In the genomic region with DNA sequence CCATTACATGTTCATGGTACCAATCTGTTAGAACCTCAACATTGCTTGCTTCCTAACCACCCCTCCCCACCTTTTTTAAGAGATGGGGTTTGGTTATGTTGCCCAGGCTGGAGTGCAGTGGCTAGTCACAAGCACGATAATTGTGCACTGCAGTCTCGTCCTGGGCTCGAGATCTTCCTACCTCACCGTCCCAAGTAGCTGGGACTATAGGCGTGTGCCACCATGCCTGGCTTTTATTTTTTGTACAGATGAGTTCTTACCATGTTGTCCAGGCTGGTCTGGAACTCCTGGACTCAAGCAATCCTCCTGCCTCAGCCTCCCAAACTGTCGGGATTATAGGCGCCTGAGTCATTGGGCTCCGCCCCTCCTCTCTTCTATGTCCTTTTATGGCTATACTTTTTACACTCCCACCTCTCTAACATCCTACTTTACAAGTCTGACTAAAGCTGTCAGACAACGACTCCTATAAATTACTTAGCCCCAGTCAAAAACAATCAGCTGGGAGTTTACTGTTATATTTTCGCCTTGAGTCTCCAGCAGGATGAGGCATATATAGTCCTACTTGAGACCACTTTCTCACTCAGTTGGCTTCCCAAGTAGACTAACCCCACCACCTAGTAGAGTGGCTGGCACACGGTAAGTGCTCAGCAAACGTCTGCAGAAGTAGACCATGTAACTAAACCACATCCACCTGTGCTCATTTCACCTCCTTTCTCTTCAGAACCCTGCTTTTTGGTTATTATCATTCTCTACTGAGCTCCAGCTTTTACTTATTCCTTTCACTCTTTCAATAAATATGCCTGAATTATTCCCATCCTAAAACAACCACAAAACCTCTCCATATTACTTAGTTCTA, we compare ENCODE assay signal across 11 cellular contexts. TPM values are rescaled to one million over a fixed set of nuclear protein-coding genes. Genes with fewer than 3 reads are reported as not detected.
DNase-seq lines count a peak whose midpoint lies in the region; ATAC-seq, FAIRE-seq and TF ChIP-seq lines count a peak whose summit lies in the region.
"Had no signal": no experiment of that assay in that cellular context is flagged by ENCODE, and none has a peak within 500 bp of the region (broad histone marks: within the 10 kb centered on the region; RNA-seq: fewer than 3 reads in every experiment).

No MANE protein-coding gene starts in this region.

- 94% methylated on average over 12 of the region's 12 CpGs; no CpG with 5 or more reads in 1 of the 2 experiments for WGBS in H1 (ENCODE audit: extremely low coverage in 1 of 2, insufficient coverage in 1 of 2, insufficient read length in 1 of 2, insufficient replicate concordance in 2 of 2, low coverage in 1 of 2, low lambda C conversion rate in 2 of 2, missing lambda C conversion rate in 1 of 2), 2 experiments

- H3K56ac ChIP-seq in H1 (replicated peaks; ENCODE audit: insufficient read length, low read depth, low read length) = no peak overlapping the region

- no peak overlapping the region for H2BK120ac ChIP-seq in H1 (replicated peaks; ENCODE audit: low read depth, low read length)

- no peak for TF ChIP-seq EP300 in H1 (IDR thresholded peaks at IDR 0.05; ENCODE audit: borderline replicate concordance in 1 of 2, low read depth in 2 of 2, low read length in 2 of 2)

- H2AFZ ChIP-seq in H1 (ENCODE audit: low read length) = no peak overlapping the region

- H3K23me2 ChIP-seq in H1 (ENCODE audit: low read depth, low read length) = no peaks in the 10 kb centered on the region

- H2BK12ac ChIP-seq in H1 (ENCODE audit: low read depth, low read length) = no peak overlapping the region

- no peak for TF ChIP-seq RAD21 in H1 (IDR thresholded peaks at IDR 0.05 in 1 of 2, conservative IDR thresholded peaks at IDR 0.05 in 1 of 2; ENCODE audit: low read depth in 2 of 2, low read length in 2 of 2)

- H2AK5ac ChIP-seq in H1 (ENCODE audit: low read depth, low read length) = no peak overlapping the region

- ATAC-seq in stimulated activated naive CD8-positive, alpha-beta T cell treated with anti-CD3 and anti-CD28 coated beads, Interleukin-15, Interleukin-2, amounts not matched to agents 100 U/mL and 50 U/mL, for 24 hours = no peak

- H3K4me1 Mint-ChIP-seq in activated CD4-positive, alpha-beta T cell treated with anti-CD3 and anti-CD28 coated beads, Interleukin-2, amount 10 ng/mL, durations not matched to agents 24 days and 14 days = peaks cover 65% of the 10 kb centered on the region

- H3K9ac ChIP-seq in H1 (replicated peaks in 1 of 4; ENCODE audit: extremely low read depth in 1 of 4, low read depth in 3 of 4, low read length in 3 of 4) = no peak overlapping the region

- H3K27me3 ChIP-seq in H1 (replicated peaks in 1 of 4; ENCODE audit: control insufficient read depth in 3 of 4, extremely low read depth in 1 of 4, insufficient read depth in 3 of 4, low read length in 3 of 4) = no peaks in the 10 kb centered on the region

- intact Hi-C loops in activated CD4-positive, alpha-beta T cell treated with anti-CD3 and anti-CD28 coated beads, Interleukin-2, amount 10 ng/mL, durations not matched to agents 24 days and 14 days (cut with micrococcal nuclease) = no loop called here

- peak overlapping the region; percentile 87 for H3K27ac Mint-ChIP-seq in activated CD4-positive, alpha-beta T cell treated with anti-CD3 and anti-CD28 coated beads, Interleukin-2, amount 10 ng/mL, durations not matched to agents 24 days and 14 days

- POLR2A ChIA-PET in RWPE1 (lab: Yijun Ruan, JAX; ENCODE audit: low non-redundant PET) = no interaction called here
- POLR2A ChIA-PET in H1 (lab: Charles Lee; ENCODE audit: partially characterized antibody) = interaction anchor here (1.0 to 43.5 kb wide), 11 partner anchors 10 to 387 kb away, joined by 3 to 1380 read pairs (median 4); partner anchors contain the start of genes ADAMTSL4, CTSK, ENSA and MCL1

- no peak for TF ChIP-seq CTCF in RWPE1 (conservative IDR thresholded peaks at IDR 0.05; ENCODE audit: low read depth)
- TF ChIP-seq CTCF in H1 (IDR thresholded peaks at IDR 0.05; ENCODE audit: control extremely low read depth in 1 of 3, insufficient read depth in 1 of 3, low read depth in 1 of 3, low read length in 3 of 3) = no peak

- H2BK20ac ChIP-seq in H1 (ENCODE audit: low read length) = no peak overlapping the region

- H3K4me2 ChIP-seq in H1 (ENCODE audit: insufficient read depth in 1 of 2, low read depth in 2 of 2, low read length in 2 of 2) = no peak overlapping the region; a peak in 1 of 4 replicates

- H4K8ac ChIP-seq in H1 (ENCODE audit: extremely low read depth, insufficient read depth, low read length) = no peak overlapping the region

- peak; percentile 66 for DNase-seq in activated CD4-positive, alpha-beta T cell treated with anti-CD3 and anti-CD28 coated beads, Interleukin-2, amount 10 ng/mL, durations not matched to agents 24 days and 14 days
- no peak for DNase-seq in activated CD4-positive, alpha-beta T cell treated with anti-CD3 and anti-CD28 coated beads for 1 hour
- DNase-seq in RWPE1 (ENCODE audit: low spot score) (no peak), H1 (ENCODE audit: low read depth in 1 of 2, low spot score in 2 of 2) (no peak), amniotic stem cell (lab: John Stamatoyannopoulos, UW) (no peak), SHP77 (lab: John Stamatoyannopoulos, UW) (no peak), cerebellar cortex (ENCODE audit: low spot score) (no peak)
- DNase-seq in stimulated activated naive CD8-positive, alpha-beta T cell treated with anti-CD3 and anti-CD28 coated beads, Interleukin-15, Interleukin-2, amounts not matched to agents 100 U/mL and 50 U/mL, for 24 hours = peak; percentile 42
- DNase-seq: activated effector memory CD4-positive, alpha-beta T cell treated with Interleukin-2 at 50 U/mL for 16 hours had no signal

- CTCF ChIA-PET in RWPE1 (lab: Yijun Ruan, JAX) (no interaction called here), H1 (lab: Charles Lee; ENCODE audit: partially characterized antibody) (interaction anchor here (0.6 to 17.6 kb wide), 2 partner anchors 11 to 53 kb away, joined by 3 to 210 read pairs; no protein-coding TSS in a partner anchor)

- H4K91ac ChIP-seq in H1 (replicated peaks; ENCODE audit: insufficient read length, low read length) = no peak overlapping the region

- peak overlapping the region; percentile 41 for H3K4me3 Mint-ChIP-seq in activated CD4-positive, alpha-beta T cell treated with anti-CD3 and anti-CD28 coated beads, Interleukin-2, amount 10 ng/mL, durations not matched to agents 24 days and 14 days

- H3K4me3 ChIP-seq in H1 (ENCODE audit: extremely low read depth in 1 of 4, insufficient read depth in 2 of 4, low read depth in 3 of 4, low read length in 4 of 4) = no peak overlapping the region
- H3K4me3 ChIP-seq: lung, thoracic aorta had no signal

- H3K27me3 Mint-ChIP-seq in activated CD4-positive, alpha-beta T cell treated with anti-CD3 and anti-CD28 coated beads, Interleukin-2, amount 10 ng/mL, durations not matched to agents 24 days and 14 days = no peaks in the 10 kb centered on the region

- peaks cover 0 to 2% (median 0%) of the 10 kb centered on the region in 4 experiments; a peak in 1 of 7 replicates for H3K4me1 ChIP-seq in H1 (replicated peaks in 1 of 4; ENCODE audit: control insufficient read depth in 3 of 4, insufficient read depth in 4 of 4, low read length in 3 of 4)

- H3K18ac ChIP-seq in H1 (ENCODE audit: extremely low read depth, low read length) = no peak overlapping the region

- no peaks in the 10 kb centered on the region for H3K79me2 ChIP-seq in H1 (ENCODE audit: control insufficient read depth in 1 of 2, insufficient read depth in 2 of 2, low read length in 2 of 2)

- no peak for FAIRE-seq in H1 (lab: Jason Lieb, UNC)

- TF ChIP-seq POLR2A in H1 (IDR thresholded peaks at IDR 0.05; ENCODE audit: control extremely low read depth in 1 of 2, low read depth in 2 of 2, low read length in 2 of 2) = no peak; a peak in 1 of 3 replicates

- H2BK15ac ChIP-seq in H1 (ENCODE audit: low read length) = no peak overlapping the region

- no peak overlapping the region for H3K23ac ChIP-seq in H1 (ENCODE audit: insufficient read length)

- H4K20me1 ChIP-seq in H1 (replicated peaks in 1 of 2; ENCODE audit: control insufficient read depth in 1 of 2, insufficient read depth in 2 of 2, low read length in 2 of 2) = no peaks in the 10 kb centered on the region

- H4K5ac ChIP-seq in H1 (ENCODE audit: insufficient read length, low read depth, low read length) = no peak overlapping the region

- no peaks in the 10 kb centered on the region for H3K9me3 ChIP-seq in H1 (ENCODE audit: insufficient read depth in 2 of 2, low read depth in 1 of 2, low read length in 1 of 2)
- H3K9me3 ChIP-seq: thoracic aorta had no signal

- no peak overlapping the region for H2BK5ac ChIP-seq in H1 (ENCODE audit: low read depth, low read length)

- H3K14ac ChIP-seq in H1 (ENCODE audit: insufficient read length) = no peak overlapping the region

- H3K9me3 Mint-ChIP-seq in activated CD4-positive, alpha-beta T cell treated with anti-CD3 and anti-CD28 coated beads, Interleukin-2, amount 10 ng/mL, durations not matched to agents 24 days and 14 days = no peaks in the 10 kb centered on the region

- H3K79me1 ChIP-seq in H1 (ENCODE audit: low read depth, low read length) = no peaks in the 10 kb centered on the region; the same call in 1 of the 2 replicates

- peaks cover 60% of the 10 kb centered on the region for H3K36me3 Mint-ChIP-seq in activated CD4-positive, alpha-beta T cell treated with anti-CD3 and anti-CD28 coated beads, Interleukin-2, amount 10 ng/mL, durations not matched to agents 24 days and 14 days (ENCODE audit: low read depth)

- no peak overlapping the region for H3K4ac ChIP-seq in H1 (replicated peaks; ENCODE audit: insufficient read length, low read depth, low read length)

- H3K27ac ChIP-seq in RWPE1 (peak overlapping the region; percentile 97), H1 (ENCODE audit: low read depth, low read length) (no peak overlapping the region)

- peaks cover 18 to 55% (median 31%) of the 10 kb centered on the region in 4 experiments for H3K36me3 ChIP-seq in H1 (ENCODE audit: control insufficient read depth in 2 of 4, insufficient read depth in 4 of 4, low read length in 3 of 4)

RNA-seq across cellular contexts. Expression of gene ENSA, which starts 13.8 kb away (rescaled TPM):
- 244 and 248 TPM in 2 replicates for total RNA-seq in activated CD4-positive, alpha-beta T cell treated with anti-CD3 and anti-CD28 coated beads, Interleukin-2, amount 10 ng/mL, durations not matched to agents 24 days and 14 days
- 229 and 236 TPM in 2 replicates for total RNA-seq in H1 (2021; fragmentation: NEBNext Ultra II Directional; extraction: Animal tissue kit (Norgen Biotek cat#: 25700))
- 48.2 and 49.9 TPM in 2 replicates for polyA plus RNA-seq in H1 (2011; rRNA removed)
- 110 TPM for polyA plus RNA-seq in H1 (2011; cell fraction: cytosol; rRNA removed)
- 51.3 TPM for polyA plus RNA-seq in H1 (2011; cell fraction: nucleus; rRNA removed)
- polyA plus RNA-seq in H1 (2012, experiment 1 of 2) = 161 to 212 TPM (median 163 TPM) in 4 replicates
- polyA plus RNA-seq in H1 (2012, experiment 2 of 2) = 130 TPM
- 144 TPM for polyA plus RNA-seq in H1 (2013, experiment 1 of 2)
- polyA plus RNA-seq in H1 (2013, experiment 2 of 2) = 151 TPM
- polyA minus RNA-seq in H1 (2011; rRNA and poly(A)+ RNA removed) = 34.4 and 48.0 TPM in 2 replicates
- 42.9 TPM for polyA minus RNA-seq in H1 (2011; cell fraction: cytosol; rRNA and poly(A)+ RNA removed)
- polyA minus RNA-seq in H1 (2011; cell fraction: nucleus; rRNA and poly(A)+ RNA removed) = 37.8 TPM

RNA-seq across cellular contexts. Expression of gene MCL1, which starts 36.2 kb away (rescaled TPM):
- total RNA-seq in activated CD4-positive, alpha-beta T cell treated with anti-CD3 and anti-CD28 coated beads, Interleukin-2, amount 10 ng/mL, durations not matched to agents 24 days and 14 days = 278 and 280 TPM in 2 replicates
- 196 and 218 TPM in 2 replicates for total RNA-seq in H1 (2021; fragmentation: NEBNext Ultra II Directional; extraction: Animal tissue kit (Norgen Biotek cat#: 25700))
- 57.5 and 61.1 TPM in 2 replicates for polyA plus RNA-seq in H1 (2011; rRNA removed)
- polyA plus RNA-seq in H1 (2011; cell fraction: cytosol; rRNA removed) = 78.4 TPM
- 85.5 TPM for polyA plus RNA-seq in H1 (2011; cell fraction: nucleus; rRNA removed)
- polyA plus RNA-seq in H1 (2012, experiment 1 of 2) = 93.2 to 159 TPM (median 119 TPM) in 4 replicates
- 18.8 TPM for polyA plus RNA-seq in H1 (2012, experiment 2 of 2)
- polyA plus RNA-seq in H1 (2013, experiment 1 of 2) = 116 TPM
- 123 TPM for polyA plus RNA-seq in H1 (2013, experiment 2 of 2)
- polyA minus RNA-seq in H1 (2011; rRNA and poly(A)+ RNA removed) = 104 and 119 TPM in 2 replicates
- polyA minus RNA-seq in H1 (2011; cell fraction: cytosol; rRNA and poly(A)+ RNA removed) = 98.4 TPM
- 171 TPM for polyA minus RNA-seq in H1 (2011; cell fraction: nucleus; rRNA and poly(A)+ RNA removed)

Comparison
In these comparisons a context has a peak if more than half of its experiments do, and no peak if none do; other contexts are left out.
1. DNase-seq: peak in activated CD4-positive, alpha-beta T cell treated with anti-CD3 and anti-CD28 coated beads, Interleukin-2, amount 10 ng/mL, durations not matched to agents 24 days and 14 days (single experiment) and stimulated activated naive CD8-positive, alpha-beta T cell treated with anti-CD3 and anti-CD28 coated beads, Interleukin-15, Interleukin-2, amounts not matched to agents 100 U/mL and 50 U/mL, for 24 hours (single experiment); none in activated CD4-positive, alpha-beta T cell treated with anti-CD3 and anti-CD28 coated beads for 1 hour (single experiment), RWPE1 (single experiment), H1 (0 of 2), amniotic stem cell (single experiment), SHP77 (0 of 2) and cerebellar cortex (single experiment).